ENCODE assay signal across 1 cellular context in genomic region chr6:15908871-15909270, GRCh38.
TF ChIP-seq lines count a peak whose summit lies in the region.

No MANE protein-coding gene starts in this region.

TF ChIP-seq in H1, 55 proteins besides CTCF, POLR2A, EP300 and RAD21 (continued from another document):
- TF ChIP-seq CHD7 (IDR thresholded peaks at IDR 0.05; ENCODE audit: insufficient replicate concordance, low read length) (no peak), CBX8 (IDR thresholded peaks at IDR 0.05; ENCODE audit: borderline replicate concordance, low read depth, low read length) (no peak), HDAC6 (IDR thresholded peaks at IDR 0.05; ENCODE audit: low read depth, low read length) (no peak), JUN (IDR thresholded peaks at IDR 0.05; ENCODE audit: low read depth, low read length) (no peak), FOSL1 (IDR thresholded peaks at IDR 0.05; ENCODE audit: insufficient read depth, low read depth, low read length) (no peak), E2F6 (IDR thresholded peaks at IDR 0.05) (no peak), ATF2 (IDR thresholded peaks at IDR 0.05; ENCODE audit: low read length) (no peak), TCF12 (IDR thresholded peaks at IDR 0.05; ENCODE audit: low read depth, low read length) (no peak), TEAD4 (IDR thresholded peaks at IDR 0.05; ENCODE audit: low read depth, low read length) (no peak), GABPA (IDR thresholded peaks at IDR 0.05; ENCODE audit: borderline replicate concordance, insufficient read depth, low read length) (no peak)
TF ChIP-seq in H1: peak in this region for 0.
